9 cellular contexts compared by ENCODE assay signal in the genomic region with DNA sequence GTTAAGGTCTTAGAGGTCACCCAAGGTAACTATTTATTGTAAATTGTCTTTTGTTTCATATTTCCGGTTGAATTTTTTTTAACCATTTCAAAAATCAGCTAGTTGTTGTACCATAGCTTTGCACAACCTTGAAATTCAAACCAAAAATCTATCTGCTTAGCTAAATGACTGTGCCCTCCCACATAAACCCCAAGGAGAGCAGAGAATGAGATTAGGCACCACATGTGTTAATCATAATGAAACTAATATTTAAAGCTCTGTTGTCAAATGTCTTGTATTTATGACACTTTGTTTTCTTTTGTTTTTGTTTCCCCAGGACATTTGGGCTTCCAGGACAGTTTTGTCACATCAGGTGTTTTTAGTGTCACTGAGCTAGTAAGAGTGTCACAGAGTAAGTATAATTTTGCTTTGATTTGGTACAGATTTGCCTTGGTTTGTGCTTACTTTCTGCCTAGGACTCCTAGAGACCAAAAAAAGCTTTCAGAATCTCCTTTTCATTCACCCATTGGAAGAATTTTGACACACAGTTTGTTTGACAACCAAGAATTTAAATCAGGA.
DNase-seq lines count a peak whose midpoint lies in the region; ATAC-seq and TF ChIP-seq lines count a peak whose summit lies in the region.
"Had no signal": no experiment of that assay in that cellular context is flagged by ENCODE, and none has a peak within 500 bp of the region (broad histone marks: within the 10 kb centered on the region; RNA-seq: fewer than 3 reads in every experiment).

No MANE protein-coding gene starts in this region.

- peak overlapping the region; percentile 29 for H3K27ac Mint-ChIP-seq in activated T-helper 2 cell treated with anti-CD3 and anti-CD28 coated beads, Interferon-gamma antibody, Interleukin-2, Interleukin-4, amounts not matched to agents 10 μg/mL and 5 μg/mL and 100 μg/mL, durations not matched to agents 14 hours and 24 hours and 36 hours

- DNase-seq in activated T-helper 2 cell treated with anti-CD3 and anti-CD28 coated beads, Interferon-gamma antibody, Interleukin-2, Interleukin-4, amounts not matched to agents 10 μg/mL and 5 μg/mL and 100 μg/mL, durations not matched to agents 14 hours and 24 hours and 36 hours (ENCODE audit: low spot score), result no peak
- no peak for DNase-seq in RPMI8226
- no peak for DNase-seq in amniotic stem cell (lab: John Stamatoyannopoulos, UW)
- DNase-seq: left lung, NCI-H345 had no signal

- intact Hi-C loops in activated T-helper 2 cell treated with anti-CD3 and anti-CD28 coated beads, Interferon-gamma antibody, Interleukin-2, Interleukin-4, amounts not matched to agents 10 μg/mL and 5 μg/mL and 100 μg/mL, durations not matched to agents 14 hours and 24 hours and 36 hours (cut with micrococcal nuclease), result loop anchor here (1.0 to 10.0 kb wide), 7 partner anchors 9 to 393 kb away; a partner anchor contains a TSS

- H3K4me3 Mint-ChIP-seq in activated T-helper 2 cell treated with anti-CD3 and anti-CD28 coated beads, Interferon-gamma antibody, Interleukin-2, Interleukin-4, amounts not matched to agents 10 μg/mL and 5 μg/mL and 100 μg/mL, durations not matched to agents 14 hours and 24 hours and 36 hours (ENCODE audit: low read depth), result no peak overlapping the region

- ATAC-seq in GM18867 (IDR thresholded peaks at IDR 0.05; ENCODE audit: unreplicated experiment), result peak; percentile 98
- peak; percentile 94 for ATAC-seq in GM19467 (IDR thresholded peaks at IDR 0.05; ENCODE audit: unreplicated experiment)
- ATAC-seq in HG03045 (IDR thresholded peaks at IDR 0.05; ENCODE audit: unreplicated experiment), result peak; percentile 95
- no peak for ATAC-seq in SK-N-SH treated with all-trans-retinoic acid at 6 μM for 48 hours
- ATAC-seq: left lung had no signal

- H3K9me3 Mint-ChIP-seq in activated T-helper 2 cell treated with anti-CD3 and anti-CD28 coated beads, Interferon-gamma antibody, Interleukin-2, Interleukin-4, amounts not matched to agents 10 μg/mL and 5 μg/mL and 100 μg/mL, durations not matched to agents 14 hours and 24 hours and 36 hours, result no peaks in the 10 kb centered on the region

- peaks cover 38% of the 10 kb centered on the region for H3K27me3 Mint-ChIP-seq in activated T-helper 2 cell treated with anti-CD3 and anti-CD28 coated beads, Interferon-gamma antibody, Interleukin-2, Interleukin-4, amounts not matched to agents 10 μg/mL and 5 μg/mL and 100 μg/mL, durations not matched to agents 14 hours and 24 hours and 36 hours (ENCODE audit: low read depth)

- H3K36me3 Mint-ChIP-seq in activated T-helper 2 cell treated with anti-CD3 and anti-CD28 coated beads, Interferon-gamma antibody, Interleukin-2, Interleukin-4, amounts not matched to agents 10 μg/mL and 5 μg/mL and 100 μg/mL, durations not matched to agents 14 hours and 24 hours and 36 hours (ENCODE audit: low read depth), result no peaks in the 10 kb centered on the region

- H3K4me1 Mint-ChIP-seq in activated T-helper 2 cell treated with anti-CD3 and anti-CD28 coated beads, Interferon-gamma antibody, Interleukin-2, Interleukin-4, amounts not matched to agents 10 μg/mL and 5 μg/mL and 100 μg/mL, durations not matched to agents 14 hours and 24 hours and 36 hours (ENCODE audit: low read depth), result peaks cover 17% of the 10 kb centered on the region

TF ChIP-seq in SK-N-SH treated with all-trans-retinoic acid at 6 μM for 48 hours, 23 proteins besides CTCF, POLR2A, EP300 and RAD21:
- TF ChIP-seq ZC3H10 (CRISPR knock-in tag; IDR thresholded peaks at IDR 0.05) (no peak), TCF4 (CRISPR knock-in tag; IDR thresholded peaks at IDR 0.05; ENCODE audit: borderline replicate concordance) (no peak)
TF ChIP-seq in SK-N-SH treated with all-trans-retinoic acid at 6 μM for 48 hours: peak in this region for 0.
